Comparison of ENCODE assay signal across 13 cellular contexts in genomic region chr21:27104749-27105439, GRCh38.
DNase-seq lines count a peak whose midpoint lies in the region; ATAC-seq and TF ChIP-seq lines count a peak whose summit lies in the region.
"Had no signal": no experiment of that assay in that cellular context is flagged by ENCODE, and none has a peak within 500 bp of the region (broad histone marks: within the 10 kb centered on the region; RNA-seq: fewer than 3 reads in every experiment).

No MANE protein-coding gene starts in this region.

- H3K4me3 ChIP-seq in GM23248 (no peak overlapping the region), fibroblast of pulmonary artery (replicated peaks; ENCODE audit: low read depth, low read length) (no peak overlapping the region), gastrocnemius medialis (no peak overlapping the region)

- intact Hi-C loops in gastrocnemius medialis (cut with DNase I; ENCODE audit: low total_unique reads) (no loop called here), head of caudate nucleus (cut with DNase I) (no loop called here)

- H3K27me3 ChIP-seq in GM23248 (replicated peaks; ENCODE audit: insufficient read depth) (no peaks in the 10 kb centered on the region), gastrocnemius medialis (no peaks in the 10 kb centered on the region)

- peaks cover 19% of the 10 kb centered on the region for H3K9me3 Mint-ChIP-seq in T-helper 2 cell treated with Interferon-gamma antibody and Interleukin-4, amounts not matched to agents 5 μg/mL and 100 μg/mL, for 36 hours

- WGBS in GM23248 (ENCODE audit: low coverage in 1 of 2, low lambda C conversion rate in 2 of 2, missing lambda C conversion rate in 2 of 2), 2 experiments = 11 to 18% methylated on average over 5 of the region's 5 CpGs

- peak overlapping the region; percentile 12 for H3K4me2 ChIP-seq in GM23248 (ENCODE audit: unreplicated experiment)

- no peak overlapping the region for H3K4me3 Mint-ChIP-seq in T-helper 2 cell treated with Interferon-gamma antibody and Interleukin-4, amounts not matched to agents 5 μg/mL and 100 μg/mL, for 36 hours
- H3K4me3 Mint-ChIP-seq: activated naive CD8-positive, alpha-beta T cell; dendritic cell treated with granulocyte-macrophage colony-stimulating factor and Interleukin-4, amounts not matched to agents 40 ng/mL and 50 ng/mL, for 4 days had no signal

- no peaks in the 10 kb centered on the region for H3K27me3 Mint-ChIP-seq in T-helper 2 cell treated with Interferon-gamma antibody and Interleukin-4, amounts not matched to agents 5 μg/mL and 100 μg/mL, for 36 hours (ENCODE audit: low read depth)
- H3K27me3 Mint-ChIP-seq: activated naive CD8-positive, alpha-beta T cell; dendritic cell treated with granulocyte-macrophage colony-stimulating factor and Interleukin-4, amounts not matched to agents 40 ng/mL and 50 ng/mL, for 4 days had no signal

- H2AFZ ChIP-seq in GM23248 = peak overlapping the region; percentile 19; the same call in 1 of the 2 replicates

- no peaks in the 10 kb centered on the region for H3K4me1 Mint-ChIP-seq in T-helper 2 cell treated with Interferon-gamma antibody and Interleukin-4, amounts not matched to agents 5 μg/mL and 100 μg/mL, for 36 hours (ENCODE audit: low read depth)

- no peaks in the 10 kb centered on the region for H3K36me3 ChIP-seq in GM23248 (ENCODE audit: low read depth)
- H3K36me3 ChIP-seq in gastrocnemius medialis = no peaks in the 10 kb centered on the region
- H3K36me3 ChIP-seq: WERI-Rb-1 had no signal

- H3K9me3 ChIP-seq in GM23248 (ENCODE audit: low read depth) (no peaks in the 10 kb centered on the region), gastrocnemius medialis (no peaks in the 10 kb centered on the region)

- no peak overlapping the region for H3K9ac ChIP-seq in GM23248

- H3K27ac ChIP-seq in GM23248 (no peak overlapping the region), gastrocnemius medialis (no peak overlapping the region)
- H3K27ac ChIP-seq: WERI-Rb-1 had no signal

- H3K79me2 ChIP-seq in GM23248 (ENCODE audit: insufficient read depth) = no peaks in the 10 kb centered on the region

- no peaks in the 10 kb centered on the region for H4K20me1 ChIP-seq in GM23248 (ENCODE audit: insufficient read depth)

- H3K36me3 Mint-ChIP-seq in T-helper 2 cell treated with Interferon-gamma antibody and Interleukin-4, amounts not matched to agents 5 μg/mL and 100 μg/mL, for 36 hours (ENCODE audit: low read depth) = no peaks in the 10 kb centered on the region
- H3K36me3 Mint-ChIP-seq: activated naive CD8-positive, alpha-beta T cell had no signal

- H3F3A ChIP-seq in GM23248 (ENCODE audit: insufficient read depth) = peaks cover 11% of the 10 kb centered on the region; the same call in 1 of the 2 replicates

- H3K4me1 ChIP-seq in GM23248 (ENCODE audit: insufficient read depth) (peaks cover 10% of the 10 kb centered on the region), gastrocnemius medialis (peaks cover 3 to 11% of the 10 kb centered on the region in 2 donors)

- ATAC-seq in gastrocnemius medialis (peak; percentile 58 to 85), GM21786 (IDR thresholded peaks at IDR 0.05; ENCODE audit: unreplicated experiment) (no peak)
- ATAC-seq: left lobe of liver had no signal

- H3K27ac Mint-ChIP-seq in T-helper 2 cell treated with Interferon-gamma antibody and Interleukin-4, amounts not matched to agents 5 μg/mL and 100 μg/mL, for 36 hours = no peak overlapping the region
- H3K27ac Mint-ChIP-seq: activated naive CD8-positive, alpha-beta T cell; dendritic cell treated with granulocyte-macrophage colony-stimulating factor and Interleukin-4, amounts not matched to agents 40 ng/mL and 50 ng/mL, for 4 days had no signal

- in situ Hi-C loops in GM23248 (cut with MboI) (no loop called here), gastrocnemius medialis (cut with MboI; ENCODE audit: low sequenced_read_pairs in 4 of 4) (no loop called here)

- H3K9me2 ChIP-seq in GM23248 (ENCODE audit: insufficient read depth) = 0 out of 2 replicates have a peak, but pooled peaks cover under 1% of the 10 kb centered on the region

- DNase-seq in GM23248 (peak; percentile 54), NCI-H460 (ENCODE audit: extremely low read depth, low read depth) (peak; percentile 40), fibroblast of pulmonary artery (ENCODE audit: low read depth) (peak; percentile 18), gastrocnemius medialis (no peak), DMS 273 treated with DMSO at 0.1 percent for 48 hours (lab: John Stamatoyannopoulos, UW) (no peak), head of caudate nucleus (no peak)
- no peak for DNase-seq in T-helper 2 cell treated with Interferon-gamma antibody and Interleukin-4, amounts not matched to agents 5 μg/mL and 100 μg/mL, for 36 hours (ENCODE audit: low spot score)
- DNase-seq: NCI-H2081 treated with DMSO at 0.1 percent for 48 hours, WERI-Rb-1 had no signal

- TF ChIP-seq CTCF in fibroblast of pulmonary artery (IDR thresholded peaks at IDR 0.05; ENCODE audit: low read length, missing control alignments) = no peak
- no peak for TF ChIP-seq CTCF in gastrocnemius medialis (IDR thresholded peaks at IDR 0.05 in 4 of 5, conservative IDR thresholded peaks at IDR 0.05 in 1 of 5)

- TF ChIP-seq POLR2A in gastrocnemius medialis (IDR thresholded peaks at IDR 0.05) = no peak

Comparison
In these comparisons a context has a peak if more than half of its experiments do, and no peak if none do; other contexts are left out.
1. DNase-seq: peak in GM23248 (single experiment), NCI-H460 (single experiment) and fibroblast of pulmonary artery (single experiment); none in gastrocnemius medialis (0 of 2), T-helper 2 cell treated with Interferon-gamma antibody and Interleukin-4, amounts not matched to agents 5 μg/mL and 100 μg/mL, for 36 hours (single experiment), DMS 273 treated with DMSO at 0.1 percent for 48 hours (single experiment) and head of caudate nucleus (0 of 42).